Comparison of ENCODE assay signal across 11 cellular contexts in genomic region chr2:173239644-173240043, GRCh38.
DNase-seq lines count a peak whose midpoint lies in the region; ATAC-seq and TF ChIP-seq lines count a peak whose summit lies in the region.
"Had no signal": no experiment of that assay in that cellular context is flagged by ENCODE, and none has a peak within 500 bp of the region (broad histone marks: within the 10 kb centered on the region; RNA-seq: fewer than 3 reads in every experiment).

No MANE protein-coding gene starts in this region.

- POLR2A ChIA-PET in HEK293T (lab: Yijun Ruan, JAX), result no interaction called here

- CTCF ChIA-PET in HEK293T (lab: Yijun Ruan, JAX), result no interaction called here

- DNase-seq in GM12864 (ENCODE audit: low read depth), result peak; percentile 61
- no peak for DNase-seq in amniotic stem cell (lab: John Stamatoyannopoulos, UW)
- no peak for DNase-seq in medulla oblongata (ENCODE audit: extremely low spot score)
- no peak for DNase-seq in HEK293T (ENCODE audit: extremely low spot score)
- DNase-seq in effector CD8-positive, alpha-beta T cell (lab: John Stamatoyannopoulos, UW), result no peak
- DNase-seq: activated CD4-positive, CD25-positive, alpha-beta regulatory T cell had no signal

- no peak for TF ChIP-seq CTCF in GM12864 (IDR thresholded peaks at IDR 0.05; ENCODE audit: low read depth, low read length, missing control alignments)

- ATAC-seq in GM19023 (IDR thresholded peaks at IDR 0.05; ENCODE audit: unreplicated experiment), result peak; percentile 90
- ATAC-seq in HG02678 (IDR thresholded peaks at IDR 0.05; ENCODE audit: unreplicated experiment), result peak; percentile 94
- ATAC-seq in HG03521 (IDR thresholded peaks at IDR 0.05; ENCODE audit: unreplicated experiment), result peak; percentile 95

- H3K4me3 ChIP-seq in GM12864 (ENCODE audit: low read depth, low read length), result no peak overlapping the region
- H3K4me3 ChIP-seq: cardiac muscle cell, smooth muscle cell had no signal

TF ChIP-seq in HEK293T, 16 proteins besides CTCF, POLR2A, EP300 and RAD21:
- TF ChIP-seq FOXK2 (IDR thresholded peaks at IDR 0.05) (no peak), LEF1 (IDR thresholded peaks at IDR 0.05; ENCODE audit: borderline replicate concordance) (no peak), ELF4 (IDR thresholded peaks at IDR 0.05) (no peak), TARDBP (IDR thresholded peaks at IDR 0.05) (no peak), NFRKB (IDR thresholded peaks at IDR 0.05) (no peak), BHLHE40 (IDR thresholded peaks at IDR 0.05; ENCODE audit: borderline replicate concordance) (no peak), FOXA1 (IDR thresholded peaks at IDR 0.05) (no peak), L3MBTL2 (conservative IDR thresholded peaks at IDR 0.05) (no peak), SP1 (IDR thresholded peaks at IDR 0.05) (no peak), SUZ12 (IDR thresholded peaks at IDR 0.05) (no peak), PKNOX1 (IDR thresholded peaks at IDR 0.05) (no peak), CTBP1 (IDR thresholded peaks at IDR 0.05; ENCODE audit: borderline replicate concordance) (no peak), FOXM1 (IDR thresholded peaks at IDR 0.05; ENCODE audit: borderline replicate concordance) (no peak), ARNT (IDR thresholded peaks at IDR 0.05) (no peak), HDGF (IDR thresholded peaks at IDR 0.05; ENCODE audit: borderline replicate concordance) (no peak)
